In genomic region chrX:121047461-121048419, GRCh38 we compare ENCODE assay signal across 8 cellular contexts. TPM values are rescaled to one million over a fixed set of nuclear protein-coding genes. Genes with fewer than 3 reads are reported as not detected.
DNase-seq lines count a peak whose midpoint lies in the region; ATAC-seq and TF ChIP-seq lines count a peak whose summit lies in the region.
"Not testable (repeated sequence)": the region's sequence is repeated elsewhere in the genome, so short reads cannot be mapped to it uniquely, and the experiment has no call there.

Gene GLUD2 (plus strand): TSS chrX:121047610. CDS start chrX:121047685, 75 bp downstream.

- peaks cover 19% of the 10 kb centered on the region for H3K27me3 Mint-ChIP-seq in T-helper 17 cell
- H3K27me3 Mint-ChIP-seq in brain: not testable (repeated sequence)

- H3K27ac ChIP-seq in DND-41 (ENCODE audit: low read length); parathyroid adenoma; tibial nerve: not testable (repeated sequence)

- not testable (repeated sequence) for H3K36me3 ChIP-seq in DND-41 (ENCODE audit: insufficient read depth, low read length); parathyroid adenoma (ENCODE audit: control insufficient read depth, insufficient read depth, low read length); tibial nerve

- peak; percentile 52; the same call in 1 of the 3 replicates for ATAC-seq in DND-41 (ENCODE audit: insufficient read depth, low read depth)
- peak; percentile 42 for ATAC-seq in T-helper 17 cell

- H3K4me2 ChIP-seq in DND-41 (ENCODE audit: insufficient read depth, low read length): not testable (repeated sequence)
- peak within 1 kb of the TSS; percentile 44 for H3K4me2 ChIP-seq in parathyroid adenoma (ENCODE audit: low read length)

- TF ChIP-seq EP300 in tibial nerve (IDR thresholded peaks at IDR 0.05): not testable (repeated sequence)

- H3K9me3 Mint-ChIP-seq in brain: not testable (repeated sequence)

- H3K79me2 ChIP-seq in DND-41 (ENCODE audit: insufficient read depth, low read length); parathyroid adenoma: not testable (repeated sequence)

- 46 to 82% methylated on average over 9 to 70 of the region's 77 CpGs for WGBS in tibial nerve, 2 donors

- TF ChIP-seq CTCF in DND-41 (IDR thresholded peaks at IDR 0.05; ENCODE audit: borderline replicate concordance, extremely low read depth, low read length, poor library complexity, severe bottlenecking); foreskin fibroblast (IDR thresholded peaks at IDR 0.05; ENCODE audit: low read depth, low read length); parathyroid adenoma (IDR thresholded peaks at IDR 0.05): not testable (repeated sequence)
- TF ChIP-seq CTCF in HFF-Myc (IDR thresholded peaks at IDR 0.05; ENCODE audit: low read depth, low read length, missing control alignments) (peak; percentile 30), brain (conservative IDR thresholded peaks at IDR 0.05) (peak in 1 of 2 experiments; percentile 35), tibial nerve (IDR thresholded peaks at IDR 0.05) (peak in 4 of 5 experiments; percentile 28 to 48 (median 44))

- not testable (repeated sequence) for H3K4me1 Mint-ChIP-seq in T-helper 17 cell, brain

- H3K4me1 ChIP-seq in DND-41 (ENCODE audit: insufficient read depth, low read length); parathyroid adenoma; tibial nerve: not testable (repeated sequence)

- H3K27ac Mint-ChIP-seq in T-helper 17 cell, brain: not testable (repeated sequence)

- not testable (repeated sequence) for TF ChIP-seq POLR2A in tibial nerve (IDR thresholded peaks at IDR 0.05)

- H3K4me3 ChIP-seq in DND-41 (ENCODE audit: low read depth in 1 of 2, low read length in 2 of 2); HFF-Myc (replicated peaks; ENCODE audit: low read depth, low read length): not testable (repeated sequence)
- H3K4me3 ChIP-seq in foreskin fibroblast (ENCODE audit: low read depth in 1 of 2, low read length in 2 of 2) (peak within 1 kb of the TSS; percentile 36 to 53), parathyroid adenoma (ENCODE audit: low read depth, low read length) (peak within 1 kb of the TSS; percentile 27), tibial nerve (peak within 1 kb of the TSS; percentile 15 to 52 (median 28))

- H3K9ac ChIP-seq in DND-41 (ENCODE audit: low read depth, low read length); parathyroid adenoma: not testable (repeated sequence)

- DNase-seq in DND-41; HFF-Myc (ENCODE audit: extremely low read depth, low read depth); T-helper 17 cell: not testable (repeated sequence)
- DNase-seq in foreskin fibroblast: peak; percentile 7 to 69
- peak; percentile 45 for DNase-seq in kidney tubule cell (ENCODE audit: low spot score)
- peak in 1 of 2 donors; percentile 7 for DNase-seq in tibial nerve (ENCODE audit: low spot score in 2 of 2)

- not testable (repeated sequence) for H2AFZ ChIP-seq in DND-41 (ENCODE audit: low read depth, low read length); parathyroid adenoma

- H3K4me3 Mint-ChIP-seq in T-helper 17 cell: not testable (repeated sequence)
- H3K4me3 Mint-ChIP-seq in brain: peak within 1 kb of the TSS; percentile 48 to 70 (median 56)

- H3K36me3 Mint-ChIP-seq in T-helper 17 cell (ENCODE audit: low read depth); brain: not testable (repeated sequence)

- not testable (repeated sequence) for H4K20me1 ChIP-seq in DND-41 (ENCODE audit: insufficient read depth, low read length)

- not testable (repeated sequence) for H3K27me3 ChIP-seq in DND-41 (ENCODE audit: insufficient read depth, low read length, poor library complexity); parathyroid adenoma (ENCODE audit: control insufficient read depth, insufficient read depth, low read length); tibial nerve

- H3K9me3 ChIP-seq in DND-41 (ENCODE audit: insufficient read depth, low read length, severe bottlenecking); T-helper 17 cell (ENCODE audit: control insufficient read depth, low read length, poor library complexity, severe bottlenecking); parathyroid adenoma (ENCODE audit: control insufficient read depth, low read length); tibial nerve: not testable (repeated sequence)

RNA-seq across cellular contexts. Expression of gene GLUD2, which starts in this region (rescaled TPM):
- total RNA-seq in T-helper 17 cell: under 1 TPM in 1 of 2 donors, not detected in 1; 0.17 TPM
- 0.34 TPM for polyA plus RNA-seq in brain (ENCODE audit: insufficient read depth, low read depth, low replicate concordance)
- 1 to 10 TPM in 3 of 4 donors, under 1 TPM in 1; 0.59 to 8.1 (median 5.3) TPM for total RNA-seq in tibial nerve

Comparison
In these comparisons a context has a peak if more than half of its experiments do, and no peak if none do; other contexts are left out.
1. Peak in ATAC-seq in T-helper 17 cell; RNA of the gene not detected or under 1 TPM.